ENCODE assay signal across 9 cellular contexts in genomic region chr3:22922317-22922716, GRCh38.
A peak's percentile ranks its signal among the peaks of the same experiment; 100 is the strongest.
DNase-seq lines count a peak whose midpoint lies in the region; ATAC-seq, FAIRE-seq and TF ChIP-seq lines count a peak whose summit lies in the region.
"Had no signal": no experiment of that assay in that cellular context is flagged by ENCODE, and none has a peak within 500 bp of the region (broad histone marks: within the 10 kb centered on the region; RNA-seq: fewer than 3 reads in every experiment).

No MANE protein-coding gene starts in this region.

- TF ChIP-seq CTCF in GM12878 (IDR thresholded peaks at IDR 0.05 in 2 of 3, conservative IDR thresholded peaks at IDR 0.05 in 1 of 3; ENCODE audit: control insufficient read depth in 2 of 3, extremely low read depth in 1 of 3, insufficient read depth in 1 of 3, low read depth in 3 of 3, low read length in 3 of 3): peak; percentile 20 to 34 (median 20); a peak in 2 of 6 replicates
- peak; percentile 52 for TF ChIP-seq CTCF in osteocyte (IDR thresholded peaks at IDR 0.05)

- no peak overlapping the region for H3K4me2 ChIP-seq in GM12878 (ENCODE audit: control insufficient read depth, insufficient read depth)

- POLR2A ChIA-PET in GM12878 (lab: Charles Lee): no interaction called here

- CTCF ChIA-PET in GM12878 (lab: Yijun Ruan, JAX): interaction anchor here (0.9 to 4.4 kb wide), 11 partner anchors 10 to 936 kb away, joined by 3 to 36 read pairs (median 3); no protein-coding TSS in a partner anchor

- H3K27me3 ChIP-seq in GM12878 (replicated peaks in 1 of 2; ENCODE audit: control insufficient read depth in 2 of 2, insufficient read depth in 2 of 2, low read length in 1 of 2): no peaks in the 10 kb centered on the region

- SMC1A ChIA-PET in GM12878 (lab: Charles Lee; ENCODE audit: uncharacterized antibody, unreplicated experiment): interaction anchor here (0.5 to 2.3 kb wide), 8 partner anchors 10 to 912 kb away, joined by 3 to 13 read pairs (median 4); no protein-coding TSS in a partner anchor

- no peaks in the 10 kb centered on the region for H3K4me1 ChIP-seq in GM12878 (ENCODE audit: control insufficient read depth, insufficient read depth, low read length)

- H3K27me3 Mint-ChIP-seq in osteocyte (ENCODE audit: unreplicated experiment): peaks cover 8% of the 10 kb centered on the region

- intact Hi-C loops in GM12878 (cut with micrococcal nuclease; ENCODE audit: unreplicated experiment): loop anchor here (2.0 kb wide), 1 partner anchor 38 kb away; no protein-coding TSS in a partner anchor

- peaks cover 4% of the 10 kb centered on the region for H3K9me3 Mint-ChIP-seq in osteocyte (ENCODE audit: unreplicated experiment)

- H4K20me1 ChIP-seq in GM12878 (ENCODE audit: control insufficient read depth, insufficient read depth): no peaks in the 10 kb centered on the region

- H3K4me1 Mint-ChIP-seq in osteocyte (ENCODE audit: unreplicated experiment): peaks cover 9% of the 10 kb centered on the region

- ATAC-seq in HG03175 (IDR thresholded peaks at IDR 0.05; ENCODE audit: unreplicated experiment) (peak; percentile 47), GM12878 (peak; percentile 77), HG02970 (IDR thresholded peaks at IDR 0.05; ENCODE audit: low FRiP score, unreplicated experiment) (no peak), GM21576 (IDR thresholded peaks at IDR 0.05; ENCODE audit: unreplicated experiment) (no peak)

- H3K27ac Mint-ChIP-seq in osteocyte (ENCODE audit: unreplicated experiment): no peak overlapping the region

- no peak overlapping the region for H3K9ac ChIP-seq in GM12878 (ENCODE audit: control insufficient read depth, insufficient read depth, low read length)

- BruUV-seq in GM12878 (replicated peaks; lab: Mats Ljungman, UMichigan): no TSS peak

- no peak for TF ChIP-seq POLR2A in GM12878 (IDR thresholded peaks at IDR 0.05; ENCODE audit: low read depth, low read length)

- peak; percentile 4 for DNase-seq in NCI-H1092 treated with DMSO at 0.1 percent for 48 hours (lab: John Stamatoyannopoulos, UW)
- no peak for DNase-seq in NCI-H1092 (lab: John Stamatoyannopoulos, UW)
- no peak for DNase-seq in GM12878 (ENCODE audit: low read depth, low spot score)
- DNase-seq in osteocyte (ENCODE audit: extremely low spot score, unreplicated experiment): no peak
- no peak for DNase-seq in NCI-H526 treated with DMSO at 0.1 percent for 48 hours (lab: John Stamatoyannopoulos, UW)
- DNase-seq: activated CD8-positive, alpha-beta memory T cell treated with anti-CD3 and anti-CD28 coated beads, Interleukin-2, amount 50 U/mL, for 4 hours had no signal

- no peaks in the 10 kb centered on the region for H3K9me3 ChIP-seq in GM12878 (replicated peaks; ENCODE audit: control insufficient read depth, insufficient read depth, low read length)

- H3K36me3 Mint-ChIP-seq in osteocyte (ENCODE audit: unreplicated experiment): no peaks in the 10 kb centered on the region

- FAIRE-seq in GM12878 (lab: Jason Lieb, UNC): no peak

- no peak overlapping the region for H3K4me3 Mint-ChIP-seq in osteocyte (ENCODE audit: unreplicated experiment)

- in situ Hi-C loops in GM12878 (cut with MboI): no loop called here

- TF ChIP-seq EP300 in GM12878 (IDR thresholded peaks at IDR 0.05; ENCODE audit: borderline replicate concordance in 1 of 2, control insufficient read depth in 1 of 2, low read depth in 2 of 2, low read length in 2 of 2): no peak

- no peak overlapping the region for H3K4me3 ChIP-seq in GM12878

- 4% methylated on average over 3 of the region's 3 CpGs for WGBS in GM12878 (ENCODE audit: insufficient coverage, insufficient replicate concordance, low lambda C conversion rate, missing lambda C conversion rate)

- no peak overlapping the region for H2AFZ ChIP-seq in GM12878 (ENCODE audit: control insufficient read depth, low read depth, low read length)

- H3K36me3 ChIP-seq in GM12878 (ENCODE audit: control insufficient read depth in 2 of 2, insufficient read depth in 2 of 2, low read length in 1 of 2): no peaks in the 10 kb centered on the region

- H3K27ac ChIP-seq in GM12878 (ENCODE audit: control insufficient read depth, insufficient read depth): no peak overlapping the region

- peak; percentile 45; the same call in 1 of the 2 replicates for TF ChIP-seq RAD21 in GM12878 (IDR thresholded peaks at IDR 0.05; ENCODE audit: insufficient read depth, low read depth, low read length)

- no peaks in the 10 kb centered on the region for H3K79me2 ChIP-seq in GM12878 (ENCODE audit: control insufficient read depth, insufficient read depth, low read length)

- RAD21 ChIA-PET in GM12878 (lab: Charles Lee; ENCODE audit: unreplicated experiment): interaction anchor here (0.9 to 2.3 kb wide), 4 partner anchors 13 to 839 kb away, joined by 3 to 13 read pairs (median 4); no protein-coding TSS in a partner anchor

TF ChIP-seq in GM12878, 131 proteins besides CTCF, POLR2A, EP300 and RAD21:
- TF ChIP-seq ZNF384 (IDR thresholded peaks at IDR 0.05; ENCODE audit: borderline replicate concordance, low read depth, low read length) (no peak), SIX5 (IDR thresholded peaks at IDR 0.05; ENCODE audit: low read depth, low read length, severe bottlenecking) (no peak), SMC3 (IDR thresholded peaks at IDR 0.05; ENCODE audit: borderline replicate concordance, low read length) (peak; percentile 38; the same call in 1 of the 2 replicates), CEBPB (IDR thresholded peaks at IDR 0.05; ENCODE audit: borderline replicate concordance in 1 of 2, low read depth in 2 of 2, low read length in 2 of 2) (no peak), ETV6 (conservative IDR thresholded peaks at IDR 0.05 in 1 of 2, IDR thresholded peaks at IDR 0.05 in 1 of 2; ENCODE audit: borderline replicate concordance in 1 of 2, low read depth in 1 of 2) (no peak), SUZ12 (IDR thresholded peaks at IDR 0.05; ENCODE audit: unreplicated experiment) (no peak), TAF1 (IDR thresholded peaks at IDR 0.05; ENCODE audit: borderline replicate concordance, low read depth, low read length) (no peak), MLLT1 (IDR thresholded peaks at IDR 0.05) (no peak)

Comparison
In these comparisons a context has a peak if more than half of its experiments do, and no peak if none do; other contexts are left out.
1. ATAC-seq: peak in HG03175 (single experiment) and GM12878 (single experiment); none in HG02970 (single experiment) and GM21576 (single experiment).